18 cellular contexts compared by ENCODE assay signal in the genomic region with DNA sequence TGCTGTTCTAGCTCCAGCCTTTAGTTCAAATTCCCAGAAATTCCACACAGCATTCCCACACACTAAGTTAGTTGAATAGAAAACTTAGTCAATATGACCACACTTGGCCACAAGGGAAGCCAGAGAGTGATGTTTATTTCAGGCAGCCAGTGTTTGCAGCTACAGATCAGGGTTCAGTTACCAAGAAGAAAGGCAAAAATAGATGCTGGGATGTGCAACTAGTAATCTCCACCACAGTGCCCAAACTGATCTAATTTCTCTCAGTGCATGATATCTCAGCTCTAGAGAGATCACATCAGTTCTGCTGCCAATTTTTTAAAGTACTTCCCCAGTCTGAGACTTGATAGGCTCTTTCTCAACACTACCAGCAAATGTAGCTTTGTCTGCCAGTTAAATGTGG. TPM values are rescaled to one million over a fixed set of nuclear protein-coding genes. Genes with fewer than 3 reads are reported as not detected.
DNase-seq lines count a peak whose midpoint lies in the region; ATAC-seq, FAIRE-seq and TF ChIP-seq lines count a peak whose summit lies in the region.
"Had no signal": no experiment of that assay in that cellular context is flagged by ENCODE, and none has a peak within 500 bp of the region (broad histone marks: within the 10 kb centered on the region; RNA-seq: fewer than 3 reads in every experiment).

No MANE protein-coding gene starts in this region.

- POLR2A ChIA-PET in GM12878 (lab: Charles Lee), result interaction anchor here (0.8 kb wide), 1 partner anchor 13 kb away, joined by 3 read pairs; no protein-coding TSS in a partner anchor

- SMC1A ChIA-PET in GM12878 (lab: Charles Lee; ENCODE audit: uncharacterized antibody, unreplicated experiment), result interaction anchor here (0.6 to 1.2 kb wide), 4 partner anchors 9 to 1229 kb away, joined by 3 read pairs; a partner anchor contains a TSS

- peak; percentile 23 for ATAC-seq in Right ventricle myocardium superior (ENCODE audit: poor library complexity)
- ATAC-seq in Right ventricle myocardium inferior, result no peak
- no peak for ATAC-seq in GM12878
- no peak for ATAC-seq in GM18502 (IDR thresholded peaks at IDR 0.05; ENCODE audit: poor library complexity, unreplicated experiment)
- no peak for ATAC-seq in HG02571 (IDR thresholded peaks at IDR 0.05; ENCODE audit: unreplicated experiment)
- ATAC-seq: naive thymus-derived CD4-positive, alpha-beta T cell had no signal

- peaks cover 0 to 32% of the 10 kb centered on the region in 2 experiments; a peak in 3 of 4 replicates for H3K36me3 ChIP-seq in GM12878 (ENCODE audit: control insufficient read depth in 2 of 2, insufficient read depth in 2 of 2, low read length in 1 of 2)

- H3K9ac ChIP-seq in GM12878 (ENCODE audit: control insufficient read depth, insufficient read depth, low read length), result no peak overlapping the region

- peaks cover 47% of the 10 kb centered on the region for H3K36me3 Mint-ChIP-seq in T-helper 2 cell treated with Interferon-gamma antibody and Interleukin-4, amounts not matched to agents 5 μg/mL and 100 μg/mL, for 36 hours (ENCODE audit: low read depth)

- no peak overlapping the region for H3K4me3 Mint-ChIP-seq in T-helper 2 cell treated with Interferon-gamma antibody and Interleukin-4, amounts not matched to agents 5 μg/mL and 100 μg/mL, for 36 hours
- H3K4me3 Mint-ChIP-seq: activated B cell treated with CpG ODN at 0.5 μM for 24 hours; naive thymus-derived CD4-positive, alpha-beta T cell had no signal

- no peaks in the 10 kb centered on the region for H3K9me3 Mint-ChIP-seq in T-helper 2 cell treated with Interferon-gamma antibody and Interleukin-4, amounts not matched to agents 5 μg/mL and 100 μg/mL, for 36 hours
- H3K9me3 Mint-ChIP-seq: activated B cell treated with CpG ODN at 0.5 μM for 24 hours; naive thymus-derived CD4-positive, alpha-beta T cell had no signal

- H2AFZ ChIP-seq in GM12878 (ENCODE audit: control insufficient read depth, low read depth, low read length), result no peak overlapping the region

- H3K79me2 ChIP-seq in GM12878 (ENCODE audit: control insufficient read depth, insufficient read depth, low read length), result no peaks in the 10 kb centered on the region

- FAIRE-seq in GM12878 (lab: Jason Lieb, UNC), result peak; percentile 18
- FAIRE-seq: bronchial epithelial cell had no signal

- H3K27me3 ChIP-seq in GM12878 (replicated peaks in 1 of 2; ENCODE audit: control insufficient read depth in 2 of 2, insufficient read depth in 2 of 2, low read length in 1 of 2), result no peaks in the 10 kb centered on the region

- CTCF ChIA-PET in GM12878 (lab: Yijun Ruan, JAX), result interaction anchor here (1.8 kb wide), 1 partner anchor 84 kb away, joined by 7 read pairs; no protein-coding TSS in a partner anchor

- 0 out of 6 replicates have a peak, but pooled peaks of 1 of the 3 experiments have one; percentile 4 for TF ChIP-seq CTCF in GM12878 (IDR thresholded peaks at IDR 0.05 in 2 of 3, conservative IDR thresholded peaks at IDR 0.05 in 1 of 3; ENCODE audit: control insufficient read depth in 2 of 3, extremely low read depth in 1 of 3, insufficient read depth in 1 of 3, low read depth in 3 of 3, low read length in 3 of 3)

- no peaks in the 10 kb centered on the region for H4K20me1 ChIP-seq in GM12878 (ENCODE audit: control insufficient read depth, insufficient read depth)

- H3K9me3 ChIP-seq in GM12878 (replicated peaks; ENCODE audit: control insufficient read depth, insufficient read depth, low read length), result no peaks in the 10 kb centered on the region
- H3K9me3 ChIP-seq: Caco-2, thoracic aorta had no signal

- H3K27ac ChIP-seq in GM12878 (ENCODE audit: control insufficient read depth, insufficient read depth), result no peak overlapping the region
- H3K27ac ChIP-seq in temporal lobe (ENCODE audit: low read depth, low read length), result peak overlapping the region; percentile 85
- H3K27ac ChIP-seq: thoracic aorta had no signal

- TF ChIP-seq EP300 in GM12878 (IDR thresholded peaks at IDR 0.05; ENCODE audit: borderline replicate concordance in 1 of 2, control insufficient read depth in 1 of 2, low read depth in 2 of 2, low read length in 2 of 2), result no peak

- in situ Hi-C loops in GM12878 (cut with MboI), result no loop called here

- peaks cover 3% of the 10 kb centered on the region for H3K4me1 Mint-ChIP-seq in T-helper 2 cell treated with Interferon-gamma antibody and Interleukin-4, amounts not matched to agents 5 μg/mL and 100 μg/mL, for 36 hours (ENCODE audit: low read depth)
- H3K4me1 Mint-ChIP-seq: activated B cell treated with CpG ODN at 0.5 μM for 24 hours had no signal

- intact Hi-C loops in Right ventricle myocardium superior (cut with DNase I), result no loop called here
- intact Hi-C loops in Right ventricle myocardium inferior (cut with DNase I), result no loop called here
- intact Hi-C loops in GM12878 (cut with micrococcal nuclease; ENCODE audit: unreplicated experiment), result no loop called here

- no peak overlapping the region for H3K4me3 ChIP-seq in GM12878
- H3K4me3 ChIP-seq: thoracic aorta had no signal

- no peak for TF ChIP-seq POLR2A in GM12878 (IDR thresholded peaks at IDR 0.05; ENCODE audit: low read depth, low read length)

- H3K4me1 ChIP-seq in GM12878 (ENCODE audit: control insufficient read depth, insufficient read depth, low read length), result no peaks in the 10 kb centered on the region

- no peak overlapping the region for H3K27ac Mint-ChIP-seq in T-helper 2 cell treated with Interferon-gamma antibody and Interleukin-4, amounts not matched to agents 5 μg/mL and 100 μg/mL, for 36 hours
- H3K27ac Mint-ChIP-seq: activated B cell treated with CpG ODN at 0.5 μM for 24 hours had no signal

- no TSS peak for BruUV-seq in GM12878 (replicated peaks; lab: Mats Ljungman, UMichigan)

- DNase-seq in Right ventricle myocardium superior, result no peak
- no peak for DNase-seq in Right ventricle myocardium inferior (ENCODE audit: missing footprints)
- DNase-seq in GM12878 (ENCODE audit: low read depth, low spot score), result no peak
- DNase-seq in globus pallidus (ENCODE audit: low spot score), result peak; percentile 46
- DNase-seq in T-helper 2 cell treated with Interferon-gamma antibody and Interleukin-4, amounts not matched to agents 5 μg/mL and 100 μg/mL, for 36 hours (ENCODE audit: low spot score), result no peak
- DNase-seq: activated B cell treated with CpG ODN at 0.5 μM for 24 hours; activated naive CD4-positive, alpha-beta T cell; Caco-2; naive thymus-derived CD4-positive, alpha-beta T cell; NCI-H1930; NCI-H524; stimulated activated CD4-positive, alpha-beta T cell treated with anti-CD3 and anti-CD28 coated beads, Interleukin-1b, Interleukin-23, amount 100 ng/mL, for 48 hours had no signal

- no peaks in the 10 kb centered on the region for H3K27me3 Mint-ChIP-seq in T-helper 2 cell treated with Interferon-gamma antibody and Interleukin-4, amounts not matched to agents 5 μg/mL and 100 μg/mL, for 36 hours (ENCODE audit: low read depth)
- H3K27me3 Mint-ChIP-seq: activated B cell treated with CpG ODN at 0.5 μM for 24 hours; naive thymus-derived CD4-positive, alpha-beta T cell had no signal

- RAD21 ChIA-PET in GM12878 (lab: Charles Lee; ENCODE audit: unreplicated experiment), result no interaction called here

- H3K4me2 ChIP-seq in GM12878 (ENCODE audit: control insufficient read depth, insufficient read depth), result no peak overlapping the region

- TF ChIP-seq RAD21 in GM12878 (IDR thresholded peaks at IDR 0.05; ENCODE audit: insufficient read depth, low read depth, low read length), result no peak

RNA-seq across cellular contexts. Expression of a gene that starts 17.6 kb away (rescaled TPM):
- total RNA-seq in Right ventricle myocardium superior (15.0 TPM), Right ventricle myocardium inferior (17.0 TPM), GM12878 (2014; rRNA removed) (17.8 and 20.1 TPM in 2 replicates), GM12878 (2014; rRNA removed; fragmentation: Illumina TruSeq; extraction: Trizol) (25.2 and 26.3 TPM in 2 replicates), GM12878 (2021) (14.9 and 19.6 TPM in 2 replicates), temporal lobe (38.6 TPM)
- total RNA-seq in GM12878 (2013; cell fraction: nucleolus; rRNA removed), result 160 and 169 TPM in 2 replicates
- polyA plus RNA-seq in GM12878 (2011; ENCODE audit: low read depth), result 5.7 TPM
- polyA plus RNA-seq in GM12878 (2011; rRNA removed) (18.1 and 26.7 TPM in 2 replicates), GM12878 (2014; fragmentation: Illumina TruSeq; extraction: Trizol) (17.0 and 22.9 TPM in 2 replicates), GM12878 (2014; fragmentation: Nextera tagmentation; extraction: Ambion mirVana) (1 to 10 TPM; 3.0 to 3.1 TPM), GM12878 (2014; rRNA removed) (12.8 and 13.1 TPM in 2 replicates), GM12878 (2016; fragmentation: Nextera tagmentation; extraction: Ambion mirVana) (10 to 100 TPM; 21.3 to 22.0 TPM)
- polyA plus RNA-seq in GM12878 (2011; cell fraction: cytosol; rRNA removed), result 9.4 and 9.6 TPM in 2 replicates
- polyA plus RNA-seq in GM12878 (2011; cell fraction: nucleus; rRNA removed), result 21.0 and 24.1 TPM in 2 replicates
- 10.3 and 12.5 TPM in 2 replicates for polyA plus RNA-seq in GM12878 (2012)
- polyA minus RNA-seq in GM12878 (2011; rRNA and poly(A)+ RNA removed), result 20.8 and 21.3 TPM in 2 replicates
- 11.4 and 15.2 TPM in 2 replicates for polyA minus RNA-seq in GM12878 (2011; cell fraction: cytosol; rRNA and poly(A)+ RNA removed)
- 58.8 and 97.6 TPM in 2 replicates for polyA minus RNA-seq in GM12878 (2011; cell fraction: nucleus; rRNA and poly(A)+ RNA removed)

RNA-seq across cellular contexts. Expression of a gene that starts 38.9 kb away (rescaled TPM):
- 0.86 TPM for total RNA-seq in Right ventricle myocardium superior
- 1.5 TPM for total RNA-seq in Right ventricle myocardium inferior
- 2.6 and 4.3 TPM in 2 replicates for total RNA-seq in GM12878 (2013; cell fraction: nucleolus; rRNA removed)
- 0.05 TPM in 1 of 2 replicates, not detected in the other for total RNA-seq in GM12878 (2014; rRNA removed)
- total RNA-seq in GM12878 (2014; rRNA removed; fragmentation: Illumina TruSeq; extraction: Trizol), result not detected in 2 replicates
- total RNA-seq in GM12878 (2021), result 0.19 and 0.23 TPM in 2 replicates
- polyA plus RNA-seq in GM12878 (2011; ENCODE audit: low read depth), result 6.5 TPM
- 0.91 and 2.3 TPM in 2 replicates for polyA plus RNA-seq in GM12878 (2011; rRNA removed)
- 2.0 and 2.7 TPM in 2 replicates for polyA plus RNA-seq in GM12878 (2011; cell fraction: cytosol; rRNA removed)
- polyA plus RNA-seq in GM12878 (2011; cell fraction: nucleus; rRNA removed), result 4.8 and 8.4 TPM in 2 replicates
- 2.2 and 2.3 TPM in 2 replicates for polyA plus RNA-seq in GM12878 (2012)
- 0.25 and 0.62 TPM in 2 replicates for polyA plus RNA-seq in GM12878 (2014; fragmentation: Illumina TruSeq; extraction: Trizol)
- not detected for polyA plus RNA-seq in GM12878 (2014; fragmentation: Nextera tagmentation; extraction: Ambion mirVana)
- polyA plus RNA-seq in GM12878 (2014; rRNA removed), result 0.09 and 0.22 TPM in 2 replicates
- under 1 TPM; 0.63 to 0.88 TPM for polyA plus RNA-seq in GM12878 (2016; fragmentation: Nextera tagmentation; extraction: Ambion mirVana)
- polyA minus RNA-seq in GM12878 (2011; rRNA and poly(A)+ RNA removed), result 2.1 and 2.2 TPM in 2 replicates
- polyA minus RNA-seq in GM12878 (2011; cell fraction: cytosol; rRNA and poly(A)+ RNA removed), result 0.42 and 0.67 TPM in 2 replicates
- 0.60 and 1.9 TPM in 2 replicates for polyA minus RNA-seq in GM12878 (2011; cell fraction: nucleus; rRNA and poly(A)+ RNA removed)
- total RNA-seq in temporal lobe, result 14.8 TPM
- total RNA-seq: MCF 10A had no signal

RNA-seq across cellular contexts. Expression of a gene that starts 56.9 kb away (rescaled TPM):
- total RNA-seq in Right ventricle myocardium superior (55.4 TPM), Right ventricle myocardium inferior (58.3 TPM), GM12878 (2014; rRNA removed) (74.8 and 84.7 TPM in 2 replicates), GM12878 (2014; rRNA removed; fragmentation: Illumina TruSeq; extraction: Trizol) (34.3 and 40.1 TPM in 2 replicates), GM12878 (2021) (58.6 and 65.5 TPM in 2 replicates), temporal lobe (29.3 TPM)
- total RNA-seq in GM12878 (2013; cell fraction: nucleolus; rRNA removed), result 30.3 and 37.0 TPM in 2 replicates
- 30.0 TPM for polyA plus RNA-seq in GM12878 (2011; ENCODE audit: low read depth)
- polyA plus RNA-seq in GM12878 (2011; rRNA removed) (39.3 and 64.7 TPM in 2 replicates), GM12878 (2014; fragmentation: Illumina TruSeq; extraction: Trizol) (15.9 and 24.8 TPM in 2 replicates), GM12878 (2014; fragmentation: Nextera tagmentation; extraction: Ambion mirVana) (10 to 100 TPM; 16.6 to 24.2 TPM), GM12878 (2014; rRNA removed) (102 and 115 TPM in 2 replicates), GM12878 (2016; fragmentation: Nextera tagmentation; extraction: Ambion mirVana) (100 to 1,000 TPM; 101 to 108 TPM)
- 79.2 and 143 TPM in 2 replicates for polyA plus RNA-seq in GM12878 (2011; cell fraction: cytosol; rRNA removed)
- polyA plus RNA-seq in GM12878 (2011; cell fraction: nucleus; rRNA removed), result 106 and 124 TPM in 2 replicates
- 67.6 and 72.0 TPM in 2 replicates for polyA plus RNA-seq in GM12878 (2012)
- polyA minus RNA-seq in GM12878 (2011; rRNA and poly(A)+ RNA removed), result 25.1 and 42.2 TPM in 2 replicates
- polyA minus RNA-seq in GM12878 (2011; cell fraction: cytosol; rRNA and poly(A)+ RNA removed), result 20.7 and 27.8 TPM in 2 replicates
- polyA minus RNA-seq in GM12878 (2011; cell fraction: nucleus; rRNA and poly(A)+ RNA removed), result 30.9 and 40.5 TPM in 2 replicates

RNA-seq across cellular contexts. Expression of a gene that starts 57.0 kb away (rescaled TPM):
- 6.4 TPM for total RNA-seq in Right ventricle myocardium superior
- total RNA-seq in Right ventricle myocardium inferior, result 6.6 TPM
- total RNA-seq in GM12878 (2013; cell fraction: nucleolus; rRNA removed), result 9.5 and 10.3 TPM in 2 replicates
- 19.3 and 20.4 TPM in 2 replicates for total RNA-seq in GM12878 (2014; rRNA removed)
- 14.0 and 17.2 TPM in 2 replicates for total RNA-seq in GM12878 (2014; rRNA removed; fragmentation: Illumina TruSeq; extraction: Trizol)
- total RNA-seq in GM12878 (2021), result 19.5 and 23.0 TPM in 2 replicates
- polyA plus RNA-seq in GM12878 (2011; ENCODE audit: low read depth), result 12.9 TPM
- 13.7 and 16.9 TPM in 2 replicates for polyA plus RNA-seq in GM12878 (2011; rRNA removed)
- polyA plus RNA-seq in GM12878 (2011; cell fraction: cytosol; rRNA removed), result 17.4 and 18.4 TPM in 2 replicates
- polyA plus RNA-seq in GM12878 (2011; cell fraction: nucleus; rRNA removed), result 15.9 and 18.3 TPM in 2 replicates
- polyA plus RNA-seq in GM12878 (2012), result 13.3 and 19.0 TPM in 2 replicates
- polyA plus RNA-seq in GM12878 (2014; fragmentation: Illumina TruSeq; extraction: Trizol), result 32.4 and 32.8 TPM in 2 replicates
- polyA plus RNA-seq in GM12878 (2014; fragmentation: Nextera tagmentation; extraction: Ambion mirVana), result 10 to 100 TPM; 13.6 to 19.0 TPM
- polyA plus RNA-seq in GM12878 (2014; rRNA removed), result 19.3 and 22.3 TPM in 2 replicates
- polyA plus RNA-seq in GM12878 (2016; fragmentation: Nextera tagmentation; extraction: Ambion mirVana), result 10 to 100 TPM; 14.4 to 16.6 TPM
- polyA minus RNA-seq in GM12878 (2011; rRNA and poly(A)+ RNA removed), result 17.1 and 19.5 TPM in 2 replicates
- 3.1 and 7.5 TPM in 2 replicates for polyA minus RNA-seq in GM12878 (2011; cell fraction: cytosol; rRNA and poly(A)+ RNA removed)
- polyA minus RNA-seq in GM12878 (2011; cell fraction: nucleus; rRNA and poly(A)+ RNA removed), result 5.9 and 12.2 TPM in 2 replicates
- total RNA-seq in temporal lobe, result 6.9 TPM
